In the genomic region with DNA sequence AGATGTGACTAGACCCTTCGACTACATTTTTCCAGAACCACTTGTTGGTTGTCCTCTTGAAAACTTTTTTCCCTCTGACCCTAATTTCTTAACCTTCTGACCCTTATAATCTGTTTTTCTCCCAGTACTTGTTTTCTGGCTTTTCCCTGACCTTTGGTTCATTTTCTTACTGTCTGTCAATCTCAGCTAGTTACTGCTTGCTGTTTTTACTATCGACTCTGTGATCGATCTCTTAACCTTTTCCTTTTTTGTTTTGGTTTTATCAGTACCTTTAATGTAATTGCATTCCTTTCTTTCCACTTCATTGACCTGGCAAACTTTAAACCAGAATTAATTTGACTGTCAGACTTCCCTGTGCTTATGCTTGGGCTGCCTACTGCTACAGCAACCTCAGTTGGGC, we compare ENCODE assay signal across 2 cellular contexts.
TF ChIP-seq lines count a peak whose summit lies in the region.

No MANE protein-coding gene starts in this region.

TF ChIP-seq in GM23338, 12 proteins besides CTCF, POLR2A, EP300 and RAD21 (continued from another document):
- TF ChIP-seq, protein P1, sequence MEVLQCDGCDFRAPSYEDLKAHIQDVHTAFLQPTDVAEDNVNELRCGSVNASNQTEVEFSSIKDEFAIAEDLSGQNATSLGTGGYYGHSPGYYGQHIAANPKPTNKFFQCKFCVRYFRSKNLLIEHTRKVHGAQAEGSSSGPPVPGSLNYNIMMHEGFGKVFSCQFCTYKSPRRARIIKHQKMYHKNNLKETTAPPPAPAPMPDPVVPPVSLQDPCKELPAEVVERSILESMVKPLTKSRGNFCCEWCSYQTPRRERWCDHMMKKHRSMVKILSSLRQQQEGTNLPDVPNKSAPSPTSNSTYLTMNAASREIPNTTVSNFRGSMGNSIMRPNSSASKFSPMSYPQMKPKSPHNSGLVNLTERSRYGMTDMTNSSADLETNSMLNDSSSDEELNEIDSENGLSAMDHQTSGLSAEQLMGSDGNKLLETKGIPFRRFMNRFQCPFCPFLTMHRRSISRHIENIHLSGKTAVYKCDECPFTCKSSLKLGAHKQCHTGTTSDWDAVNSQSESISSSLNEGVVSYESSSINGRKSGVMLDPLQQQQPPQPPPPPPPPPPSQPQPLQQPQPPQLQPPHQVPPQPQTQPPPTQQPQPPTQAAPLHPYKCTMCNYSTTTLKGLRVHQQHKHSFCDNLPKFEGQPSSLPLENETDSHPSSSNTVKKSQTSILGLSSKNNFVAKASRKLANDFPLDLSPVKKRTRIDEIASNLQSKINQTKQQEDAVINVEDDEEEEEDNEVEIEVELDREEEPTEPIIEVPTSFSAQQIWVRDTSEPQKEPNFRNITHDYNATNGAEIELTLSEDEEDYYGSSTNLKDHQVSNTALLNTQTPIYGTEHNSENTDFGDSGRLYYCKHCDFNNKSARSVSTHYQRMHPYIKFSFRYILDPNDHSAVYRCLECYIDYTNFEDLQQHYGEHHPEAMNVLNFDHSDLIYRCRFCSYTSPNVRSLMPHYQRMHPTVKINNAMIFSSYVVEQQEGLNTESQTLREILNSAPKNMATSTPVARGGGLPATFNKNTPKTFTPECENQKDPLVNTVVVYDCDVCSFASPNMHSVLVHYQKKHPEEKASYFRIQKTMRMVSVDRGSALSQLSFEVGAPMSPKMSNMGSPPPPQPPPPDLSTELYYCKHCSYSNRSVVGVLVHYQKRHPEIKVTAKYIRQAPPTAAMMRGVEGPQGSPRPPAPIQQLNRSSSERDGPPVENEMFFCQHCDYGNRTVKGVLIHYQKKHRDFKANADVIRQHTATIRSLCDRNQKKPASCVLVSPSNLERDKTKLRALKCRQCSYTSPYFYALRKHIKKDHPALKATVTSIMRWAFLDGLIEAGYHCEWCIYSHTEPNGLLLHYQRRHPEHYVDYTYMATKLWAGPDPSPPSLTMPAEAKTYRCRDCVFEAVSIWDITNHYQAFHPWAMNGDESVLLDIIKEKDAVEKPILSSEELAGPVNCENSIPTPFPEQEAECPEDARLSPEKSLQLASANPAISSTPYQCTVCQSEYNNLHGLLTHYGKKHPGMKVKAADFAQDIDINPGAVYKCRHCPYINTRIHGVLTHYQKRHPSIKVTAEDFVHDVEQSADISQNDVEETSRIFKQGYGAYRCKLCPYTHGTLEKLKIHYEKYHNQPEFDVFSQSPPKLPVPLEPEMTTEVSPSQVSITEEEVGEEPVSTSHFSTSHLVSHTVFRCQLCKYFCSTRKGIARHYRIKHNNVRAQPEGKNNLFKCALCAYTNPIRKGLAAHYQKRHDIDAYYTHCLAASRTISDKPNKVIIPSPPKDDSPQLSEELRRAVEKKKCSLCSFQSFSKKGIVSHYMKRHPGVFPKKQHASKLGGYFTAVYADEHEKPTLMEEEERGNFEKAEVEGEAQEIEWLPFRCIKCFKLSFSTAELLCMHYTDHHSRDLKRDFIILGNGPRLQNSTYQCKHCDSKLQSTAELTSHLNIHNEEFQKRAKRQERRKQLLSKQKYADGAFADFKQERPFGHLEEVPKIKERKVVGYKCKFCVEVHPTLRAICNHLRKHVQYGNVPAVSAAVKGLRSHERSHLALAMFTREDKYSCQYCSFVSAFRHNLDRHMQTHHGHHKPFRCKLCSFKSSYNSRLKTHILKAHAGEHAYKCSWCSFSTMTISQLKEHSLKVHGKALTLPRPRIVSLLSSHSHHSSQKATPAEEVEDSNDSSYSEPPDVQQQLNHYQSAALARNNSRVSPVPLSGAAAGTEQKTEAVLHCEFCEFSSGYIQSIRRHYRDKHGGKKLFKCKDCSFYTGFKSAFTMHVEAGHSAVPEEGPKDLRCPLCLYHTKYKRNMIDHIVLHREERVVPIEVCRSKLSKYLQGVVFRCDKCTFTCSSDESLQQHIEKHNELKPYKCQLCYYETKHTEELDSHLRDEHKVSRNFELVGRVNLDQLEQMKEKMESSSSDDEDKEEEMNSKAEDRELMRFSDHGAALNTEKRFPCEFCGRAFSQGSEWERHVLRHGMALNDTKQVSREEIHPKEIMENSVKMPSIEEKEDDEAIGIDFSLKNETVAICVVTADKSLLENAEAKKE (CRISPR knock-in tag; IDR thresholded peaks at IDR 0.05), result no peak
- TF ChIP-seq ZNF114 (CRISPR knock-in tag; IDR thresholded peaks at IDR 0.05) (no peak), REST (IDR thresholded peaks at IDR 0.05; ENCODE audit: unreplicated experiment) (no peak), CREB1 (CRISPR knock-in tag; IDR thresholded peaks at IDR 0.05; ENCODE audit: low read depth) (no peak), JUNB (IDR thresholded peaks at IDR 0.05; ENCODE audit: unreplicated experiment) (no peak), EZH2phosphoT487 (IDR thresholded peaks at IDR 0.05; ENCODE audit: unreplicated experiment) (no peak), STAT1 (IDR thresholded peaks at IDR 0.05; ENCODE audit: unreplicated experiment) (no peak)
- TF ChIP-seq, protein P2, sequence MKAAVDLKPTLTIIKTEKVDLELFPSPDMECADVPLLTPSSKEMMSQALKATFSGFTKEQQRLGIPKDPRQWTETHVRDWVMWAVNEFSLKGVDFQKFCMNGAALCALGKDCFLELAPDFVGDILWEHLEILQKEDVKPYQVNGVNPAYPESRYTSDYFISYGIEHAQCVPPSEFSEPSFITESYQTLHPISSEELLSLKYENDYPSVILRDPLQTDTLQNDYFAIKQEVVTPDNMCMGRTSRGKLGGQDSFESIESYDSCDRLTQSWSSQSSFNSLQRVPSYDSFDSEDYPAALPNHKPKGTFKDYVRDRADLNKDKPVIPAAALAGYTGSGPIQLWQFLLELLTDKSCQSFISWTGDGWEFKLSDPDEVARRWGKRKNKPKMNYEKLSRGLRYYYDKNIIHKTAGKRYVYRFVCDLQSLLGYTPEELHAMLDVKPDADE (IDR thresholded peaks at IDR 0.05), result no peak

TF ChIP-seq in WTC11, 78 proteins besides CTCF, POLR2A, EP300 and RAD21 (continued from another document):
- TF ChIP-seq, protein P3, sequence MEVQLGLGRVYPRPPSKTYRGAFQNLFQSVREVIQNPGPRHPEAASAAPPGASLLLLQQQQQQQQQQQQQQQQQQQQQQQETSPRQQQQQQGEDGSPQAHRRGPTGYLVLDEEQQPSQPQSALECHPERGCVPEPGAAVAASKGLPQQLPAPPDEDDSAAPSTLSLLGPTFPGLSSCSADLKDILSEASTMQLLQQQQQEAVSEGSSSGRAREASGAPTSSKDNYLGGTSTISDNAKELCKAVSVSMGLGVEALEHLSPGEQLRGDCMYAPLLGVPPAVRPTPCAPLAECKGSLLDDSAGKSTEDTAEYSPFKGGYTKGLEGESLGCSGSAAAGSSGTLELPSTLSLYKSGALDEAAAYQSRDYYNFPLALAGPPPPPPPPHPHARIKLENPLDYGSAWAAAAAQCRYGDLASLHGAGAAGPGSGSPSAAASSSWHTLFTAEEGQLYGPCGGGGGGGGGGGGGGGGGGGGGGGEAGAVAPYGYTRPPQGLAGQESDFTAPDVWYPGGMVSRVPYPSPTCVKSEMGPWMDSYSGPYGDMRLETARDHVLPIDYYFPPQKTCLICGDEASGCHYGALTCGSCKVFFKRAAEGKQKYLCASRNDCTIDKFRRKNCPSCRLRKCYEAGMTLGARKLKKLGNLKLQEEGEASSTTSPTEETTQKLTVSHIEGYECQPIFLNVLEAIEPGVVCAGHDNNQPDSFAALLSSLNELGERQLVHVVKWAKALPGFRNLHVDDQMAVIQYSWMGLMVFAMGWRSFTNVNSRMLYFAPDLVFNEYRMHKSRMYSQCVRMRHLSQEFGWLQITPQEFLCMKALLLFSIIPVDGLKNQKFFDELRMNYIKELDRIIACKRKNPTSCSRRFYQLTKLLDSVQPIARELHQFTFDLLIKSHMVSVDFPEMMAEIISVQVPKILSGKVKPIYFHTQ (CRISPR knock-in tag; IDR thresholded peaks at IDR 0.05), result no peak
- no peak for TF ChIP-seq FOXK1 (CRISPR knock-in tag; IDR thresholded peaks at IDR 0.05)
- TF ChIP-seq ZNF423 (CRISPR knock-in tag; IDR thresholded peaks at IDR 0.05), result no peak
- no peak for TF ChIP-seq GTF2I (CRISPR knock-in tag; conservative IDR thresholded peaks at IDR 0.05)
